18 cellular contexts compared by ENCODE assay signal in genomic region chr10:12344375-12345110, GRCh38. TPM values are rescaled to one million over a fixed set of nuclear protein-coding genes. Genes with fewer than 3 reads are reported as not detected.
DNase-seq lines count a peak whose midpoint lies in the region; ATAC-seq and TF ChIP-seq lines count a peak whose summit lies in the region.
"Had no signal": no experiment of that assay in that cellular context is flagged by ENCODE, and none has a peak within 500 bp of the region (broad histone marks: within the 10 kb centered on the region; RNA-seq: fewer than 3 reads in every experiment).

No MANE protein-coding gene starts in this region.

- H2BK15ac ChIP-seq in IMR-90 (ENCODE audit: low read depth, low read length), result no peak overlapping the region

- H3K4ac ChIP-seq in IMR-90 (ENCODE audit: low read depth, low read length), result no peak overlapping the region

- intact Hi-C loops in CD4-positive, alpha-beta T cell (cut with DNase I, micrococcal nuclease), result loop anchor here (5.0 to 10.0 kb wide), 4 partner anchors 217 to 950 kb away; partner anchors contain the start of genes SEC61A2 (in 1 of the 2) and UPF2 (in 1 of the 2)
- intact Hi-C loops in IMR-90 (cut with micrococcal nuclease), result no loop called here

- H3K27me3 ChIP-seq in CD4-positive, alpha-beta T cell (ENCODE audit: control insufficient read depth, insufficient read depth, low read length), result no peaks in the 10 kb centered on the region
- peaks cover 5% of the 10 kb centered on the region for H3K27me3 ChIP-seq in IMR-90 (ENCODE audit: control insufficient read depth, insufficient read depth, low read length)
- H3K27me3 ChIP-seq: BLaER1 had no signal

- H4K5ac ChIP-seq in IMR-90 (ENCODE audit: low read depth, low read length), result no peak overlapping the region

- in situ Hi-C loops in IMR-90 (cut with MboI; ENCODE audit: low sequenced_read_pairs), result loop anchor here (10.0 kb wide), 1 partner anchor 80 kb away; no protein-coding TSS in a partner anchor

- H3K4me3 ChIP-seq in IMR-90 (ENCODE audit: insufficient read depth, low read depth, low read length), result no peak overlapping the region
- H3K4me3 ChIP-seq: BLaER1, GM12878 had no signal

- no peaks in the 10 kb centered on the region for H3K4me1 ChIP-seq in IMR-90 (ENCODE audit: control insufficient read depth, insufficient read depth, low read length)

- H3K27ac Mint-ChIP-seq in CD4-positive, alpha-beta T cell, result peak overlapping the region; percentile 19
- peak overlapping the region; percentile 62 for H3K27ac Mint-ChIP-seq in T-helper 1 cell treated with Interleukin-12 subunit alpha and Interleukin-12 subunit beta and Interleukin-4 antibody, amounts not matched to agents 30 μg/mL and 1 μg/mL, for 36 hours
- no peak overlapping the region for H3K27ac Mint-ChIP-seq in neural crest cell (ENCODE audit: unreplicated experiment)
- H3K27ac Mint-ChIP-seq in activated CD8-positive, alpha-beta memory T cell treated with anti-CD3 and anti-CD28 coated beads, Interleukin-2, amount 10 ng/mL, durations not matched to agents 7 days and 5 days, result no peak overlapping the region

- H3K56ac ChIP-seq in IMR-90 (ENCODE audit: extremely low read depth, insufficient read depth, low read length), result no peak overlapping the region

- H4K8ac ChIP-seq in IMR-90 (ENCODE audit: low read depth in 2 of 2, low read length in 2 of 2), result no peak overlapping the region

- H3K36me3 ChIP-seq in IMR-90 (ENCODE audit: control insufficient read depth, insufficient read depth, low read length), result no peaks in the 10 kb centered on the region
- H3K36me3 ChIP-seq: BLaER1 had no signal

- peaks cover 24% of the 10 kb centered on the region for H3K4me1 Mint-ChIP-seq in CD4-positive, alpha-beta T cell (ENCODE audit: low read depth)
- H3K4me1 Mint-ChIP-seq in T-helper 1 cell treated with Interleukin-12 subunit alpha and Interleukin-12 subunit beta and Interleukin-4 antibody, amounts not matched to agents 30 μg/mL and 1 μg/mL, for 36 hours (ENCODE audit: low read depth), result peaks cover 17% of the 10 kb centered on the region
- peaks cover 6% of the 10 kb centered on the region for H3K4me1 Mint-ChIP-seq in neural crest cell
- H3K4me1 Mint-ChIP-seq in activated CD8-positive, alpha-beta memory T cell treated with anti-CD3 and anti-CD28 coated beads, Interleukin-2, amount 10 ng/mL, durations not matched to agents 7 days and 5 days, result peaks cover 15% of the 10 kb centered on the region

- H3K27ac ChIP-seq in CD4-positive, alpha-beta T cell (ENCODE audit: low read depth, low read length), result no peak overlapping the region
- no peak overlapping the region for H3K27ac ChIP-seq in IMR-90 (ENCODE audit: insufficient read depth, low read length)
- H3K27ac ChIP-seq: BLaER1 had no signal

- TF ChIP-seq CTCF in CD4-positive, alpha-beta T cell (IDR thresholded peaks at IDR 0.05), result no peak
- TF ChIP-seq CTCF in IMR-90 (conservative IDR thresholded peaks at IDR 0.05; ENCODE audit: low read depth, low read length) (no peak), neural crest cell (conservative IDR thresholded peaks at IDR 0.05) (no peak)

- H3K79me1 ChIP-seq in IMR-90 (ENCODE audit: low read depth in 1 of 2, low read length in 2 of 2), result no peaks in the 10 kb centered on the region

- no peak overlapping the region for H3K9ac ChIP-seq in IMR-90 (ENCODE audit: low read depth, low read length)
- H3K9ac ChIP-seq: BLaER1 had no signal

- H2AK5ac ChIP-seq in IMR-90 (ENCODE audit: low read depth, low read length), result no peak overlapping the region

- no peak overlapping the region for H2BK120ac ChIP-seq in IMR-90 (ENCODE audit: low read depth, low read length)

- H3K18ac ChIP-seq in IMR-90 (ENCODE audit: low read depth, low read length), result no peak overlapping the region

- H2AK9ac ChIP-seq in IMR-90 (replicated peaks; ENCODE audit: low read depth, low read length, poor library complexity), result no peak overlapping the region

- H3K14ac ChIP-seq in IMR-90 (replicated peaks; ENCODE audit: low read depth, low read length), result no peak overlapping the region

- no peaks in the 10 kb centered on the region for H3K27me3 Mint-ChIP-seq in CD4-positive, alpha-beta T cell
- H3K27me3 Mint-ChIP-seq in T-helper 1 cell treated with Interleukin-12 subunit alpha and Interleukin-12 subunit beta and Interleukin-4 antibody, amounts not matched to agents 30 μg/mL and 1 μg/mL, for 36 hours (ENCODE audit: low read depth), result peaks cover 48% of the 10 kb centered on the region
- H3K27me3 Mint-ChIP-seq in neural crest cell (ENCODE audit: low read depth), result peaks cover 23% of the 10 kb centered on the region
- peaks cover 46% of the 10 kb centered on the region for H3K27me3 Mint-ChIP-seq in activated CD8-positive, alpha-beta memory T cell treated with anti-CD3 and anti-CD28 coated beads, Interleukin-2, amount 10 ng/mL, durations not matched to agents 7 days and 5 days

- no peaks in the 10 kb centered on the region for H3K9me3 ChIP-seq in CD4-positive, alpha-beta T cell (ENCODE audit: control insufficient read depth, low read length)
- no peaks in the 10 kb centered on the region for H3K9me3 ChIP-seq in IMR-90 (ENCODE audit: control insufficient read depth, insufficient read depth, low read length)
- H3K9me3 ChIP-seq: BLaER1 had no signal

- H3K4me3 Mint-ChIP-seq in CD4-positive, alpha-beta T cell, result no peak overlapping the region
- no peak overlapping the region for H3K4me3 Mint-ChIP-seq in T-helper 1 cell treated with Interleukin-12 subunit alpha and Interleukin-12 subunit beta and Interleukin-4 antibody, amounts not matched to agents 30 μg/mL and 1 μg/mL, for 36 hours
- H3K4me3 Mint-ChIP-seq in neural crest cell, result peak overlapping the region; percentile 50
- H3K4me3 Mint-ChIP-seq in activated CD8-positive, alpha-beta memory T cell treated with anti-CD3 and anti-CD28 coated beads, Interleukin-2, amount 10 ng/mL, durations not matched to agents 7 days and 5 days, result no peak overlapping the region

- H3K9me1 ChIP-seq in IMR-90 (ENCODE audit: insufficient read depth, low read length), result no peaks in the 10 kb centered on the region

- TF ChIP-seq RAD21 in IMR-90 (IDR thresholded peaks at IDR 0.05; ENCODE audit: low read length), result no peak

- CTCF ChIA-PET in CD4-positive, alpha-beta T cell (lab: Charles Lee), result no interaction called here
- CTCF ChIA-PET in IMR-90 (lab: Yijun Ruan, JAX), result interaction anchor here (0.6 to 0.7 kb wide), 2 partner anchors 758 to 1768 kb away, joined by 4 read pairs; no protein-coding TSS in a partner anchor
- CTCF ChIA-PET in activated CD8-positive, alpha-beta memory T cell treated with anti-CD3 and anti-CD28 coated beads, Interleukin-2, amount 10 ng/mL, durations not matched to agents 7 days and 5 days (lab: Charles Lee), result interaction anchor here (0.6 to 0.7 kb wide), 2 partner anchors 254 to 370 kb away, joined by 3 read pairs; no protein-coding TSS in a partner anchor

- H4K91ac ChIP-seq in IMR-90 (ENCODE audit: insufficient read depth, low read depth, low read length), result no peak overlapping the region

- POLR2A ChIA-PET in CD4-positive, alpha-beta T cell (lab: Charles Lee), result no interaction called here
- POLR2A ChIA-PET in IMR-90 (lab: Charles Lee; ENCODE audit: unreplicated experiment), result interaction anchor here (0.6 kb wide), 2 partner anchors 11 to 146 kb away, joined by 3 to 5 read pairs; no protein-coding TSS in a partner anchor

- H3K4me2 ChIP-seq in IMR-90 (ENCODE audit: low read depth, low read length), result no peak overlapping the region
- H3K4me2 ChIP-seq: BLaER1 had no signal

- no peak overlapping the region for H3K23ac ChIP-seq in IMR-90 (ENCODE audit: low read depth, low read length)

- no peak for TF ChIP-seq POLR2A in IMR-90 (IDR thresholded peaks at IDR 0.05; ENCODE audit: low read depth, low read length)

- no peak overlapping the region for H2BK20ac ChIP-seq in IMR-90 (ENCODE audit: low read depth, low read length)

- no TSS peak for BruUV-seq in IMR-90 (replicated peaks; lab: Mats Ljungman, UMichigan)

- no CpG with 5 or more reads among the region's 3 CpGs for WGBS in IMR-90 (ENCODE audit: extremely low coverage in 2 of 2, insufficient read length in 1 of 2), 2 experiments

- no peak for DNase-seq in CD4-positive, alpha-beta T cell
- no peak for DNase-seq in IMR-90
- no peak for DNase-seq in neural crest cell (ENCODE audit: low read depth, low spot score)
- no peak for DNase-seq in HK-2 (ENCODE audit: unreplicated experiment)
- DNase-seq in activated CD8-positive, alpha-beta memory T cell treated with anti-CD3 and anti-CD28 coated beads, Interleukin-2, amount 10 ng/mL, durations not matched to agents 7 days and 5 days, result no peak
- no peak for DNase-seq in AG20443 (ENCODE audit: low spot score)
- DNase-seq: CD8-positive, alpha-beta memory T cell; DND-41; GDM1; GOT3; Karpas-422; NCI-H187; NCI-H446 treated with DMSO at 0.1 percent for 48 hours; NCI-H748 treated with DMSO at 0.1 percent for 48 hours had no signal

- no peak overlapping the region for H2BK5ac ChIP-seq in IMR-90 (ENCODE audit: low read depth, low read length, poor library complexity, severe bottlenecking)

- ATAC-seq in CD4-positive, alpha-beta T cell (ENCODE audit: poor library complexity), result no peak
- no peak for ATAC-seq in IMR-90 (ENCODE audit: low read depth)
- no peak for ATAC-seq in GM19324 (IDR thresholded peaks at IDR 0.05; ENCODE audit: low FRiP score, unreplicated experiment)
- ATAC-seq in activated CD8-positive, alpha-beta memory T cell treated with anti-CD3 and anti-CD28 coated beads, Interleukin-2, amount 10 ng/mL, durations not matched to agents 7 days and 5 days, result no peak
- ATAC-seq: GM12878 had no signal

- H3K9me3 Mint-ChIP-seq in CD4-positive, alpha-beta T cell, result peaks cover 7% of the 10 kb centered on the region
- no peaks in the 10 kb centered on the region for H3K9me3 Mint-ChIP-seq in T-helper 1 cell treated with Interleukin-12 subunit alpha and Interleukin-12 subunit beta and Interleukin-4 antibody, amounts not matched to agents 30 μg/mL and 1 μg/mL, for 36 hours
- H3K9me3 Mint-ChIP-seq in neural crest cell, result no peaks in the 10 kb centered on the region
- H3K9me3 Mint-ChIP-seq in activated CD8-positive, alpha-beta memory T cell treated with anti-CD3 and anti-CD28 coated beads, Interleukin-2, amount 10 ng/mL, durations not matched to agents 7 days and 5 days (ENCODE audit: low read depth), result no peaks in the 10 kb centered on the region

- dilution Hi-C loops in IMR-90 (cut with HindIII; ENCODE audit: low sequenced_read_pairs, unreplicated experiment), result no loop called here

- peaks cover 10% of the 10 kb centered on the region for H3K36me3 Mint-ChIP-seq in CD4-positive, alpha-beta T cell (ENCODE audit: low read depth)
- peaks cover 2% of the 10 kb centered on the region for H3K36me3 Mint-ChIP-seq in T-helper 1 cell treated with Interleukin-12 subunit alpha and Interleukin-12 subunit beta and Interleukin-4 antibody, amounts not matched to agents 30 μg/mL and 1 μg/mL, for 36 hours (ENCODE audit: low read depth)
- H3K36me3 Mint-ChIP-seq in neural crest cell (ENCODE audit: low read depth), result no peaks in the 10 kb centered on the region
- H3K36me3 Mint-ChIP-seq in activated CD8-positive, alpha-beta memory T cell treated with anti-CD3 and anti-CD28 coated beads, Interleukin-2, amount 10 ng/mL, durations not matched to agents 7 days and 5 days, result peaks cover 1% of the 10 kb centered on the region

- H2AFZ ChIP-seq in IMR-90 (replicated peaks; ENCODE audit: low read length, poor library complexity), result no peak overlapping the region

- H4K20me1 ChIP-seq in IMR-90 (ENCODE audit: insufficient read depth, low read length), result no peaks in the 10 kb centered on the region
- H4K20me1 ChIP-seq: BLaER1 had no signal

RNA-seq across cellular contexts. Expression of gene CAMK1D, which starts 4.8 kb away (rescaled TPM):
- total RNA-seq in CD4-positive, alpha-beta T cell, result 10 to 100 TPM; 28.8 to 35.3 TPM
- total RNA-seq in IMR-90 (2012; rRNA removed) (4.2 and 5.0 TPM in 2 replicates), neural crest cell (6.4 and 6.5 TPM in 2 replicates)
- polyA plus RNA-seq in IMR-90 (2012; rRNA removed), result 4.1 and 5.3 TPM in 2 replicates
- polyA plus RNA-seq in IMR-90 (2012; cell fraction: cytosol; rRNA removed), result 2.5 and 2.6 TPM in 2 replicates
- 3.2 and 9.7 TPM in 2 replicates for polyA plus RNA-seq in IMR-90 (2012; cell fraction: nucleus; rRNA removed; ENCODE audit: low replicate concordance)
- 1 to 10 TPM; 2.4 to 2.8 TPM for total RNA-seq in activated CD8-positive, alpha-beta memory T cell treated with anti-CD3 and anti-CD28 coated beads, Interleukin-2, amount 10 ng/mL, durations not matched to agents 7 days and 5 days

Comparison
In these comparisons a context has a peak if more than half of its experiments do, and no peak if none do; other contexts are left out.
1. H3K27ac Mint-ChIP-seq: peak in CD4-positive, alpha-beta T cell (single experiment) and T-helper 1 cell treated with Interleukin-12 subunit alpha and Interleukin-12 subunit beta and Interleukin-4 antibody, amounts not matched to agents 30 μg/mL and 1 μg/mL, for 36 hours (single experiment); none in neural crest cell (single experiment) and activated CD8-positive, alpha-beta memory T cell treated with anti-CD3 and anti-CD28 coated beads, Interleukin-2, amount 10 ng/mL, durations not matched to agents 7 days and 5 days (single experiment).